In genomic region chr16:83113317-83113716, GRCh38 we compare ENCODE assay signal across 8 cellular contexts.
DNase-seq lines count a peak whose midpoint lies in the region; ATAC-seq and TF ChIP-seq lines count a peak whose summit lies in the region.

No MANE protein-coding gene starts in this region.

- H3K4me1 ChIP-seq in HUES6 (ENCODE audit: control insufficient read depth, insufficient read depth, low read length): peaks cover 15% of the 10 kb centered on the region
- no peaks in the 10 kb centered on the region for H3K4me1 ChIP-seq in left lung
- H3K4me1 ChIP-seq in ascending aorta: peaks cover 0 to 10% of the 10 kb centered on the region in 2 donors

- in situ Hi-C loops in T47D (cut with HindIII; ENCODE audit: low pct_unique_long_range_greater_than_20kb, low sequenced_read_pairs): no loop called here

- peak; percentile 68 for TF ChIP-seq CTCF in C4-2B (conservative IDR thresholded peaks at IDR 0.05)
- peak in 1 of 2 donors; percentile 21 for TF ChIP-seq CTCF in left lung (IDR thresholded peaks at IDR 0.05)
- peak in 1 of 3 experiments; percentile 28 for TF ChIP-seq CTCF in ascending aorta (IDR thresholded peaks at IDR 0.05)

- no peaks in the 10 kb centered on the region for H3K27me3 ChIP-seq in HUES6 (ENCODE audit: control insufficient read depth, insufficient read depth, low read length)
- peaks cover 0 to 19% of the 10 kb centered on the region in 2 donors for H3K27me3 ChIP-seq in left lung
- H3K27me3 ChIP-seq in ascending aorta: no peaks in the 10 kb centered on the region

- H3K27ac ChIP-seq in C4-2B: no peak overlapping the region
- H3K27ac ChIP-seq in HUES6 (ENCODE audit: low read depth, low read length): no peak overlapping the region
- H3K27ac ChIP-seq in left lung: no peak overlapping the region
- no peak overlapping the region for H3K27ac ChIP-seq in ascending aorta

- DNase-seq in T47D (ENCODE audit: low read depth in 1 of 2, low spot score in 1 of 2) (peak; percentile 28 to 55), left lung (no peak), ascending aorta (ENCODE audit: low spot score in 2 of 2) (no peak), NCI-H146 (lab: John Stamatoyannopoulos, UW) (no peak), DMS79 (lab: John Stamatoyannopoulos, UW) (no peak)

- H3K36me3 ChIP-seq in HUES6 (ENCODE audit: control insufficient read depth, insufficient read depth, low read length) (no peaks in the 10 kb centered on the region), left lung (no peaks in the 10 kb centered on the region), ascending aorta (peaks cover 0 to 3% of the 10 kb centered on the region in 2 donors)

- intact Hi-C loops in left lung (cut with DNase I): no loop called here
- intact Hi-C loops in ascending aorta (cut with DNase I): no loop called here

- H3K4me3 ChIP-seq in HUES6 (ENCODE audit: low read depth, low read length): peak overlapping the region; percentile 16; the same call in 1 of the 2 replicates
- H3K4me3 ChIP-seq in left lung: no peak overlapping the region
- H3K4me3 ChIP-seq in ascending aorta: no peak overlapping the region

- ATAC-seq in left lung (peak; percentile 68), GM19452 (IDR thresholded peaks at IDR 0.05; ENCODE audit: unreplicated experiment) (no peak)

- H3K9me3 ChIP-seq in HUES6 (ENCODE audit: control insufficient read depth, insufficient read depth, low read depth, low read length) (no peaks in the 10 kb centered on the region), left lung (no peaks in the 10 kb centered on the region), ascending aorta (no peaks in the 10 kb centered on the region)

- no peak overlapping the region for H3K9ac ChIP-seq in HUES6 (ENCODE audit: low read length)

Comparison
In these comparisons a context has a peak if more than half of its experiments do, and no peak if none do; other contexts are left out.
1. DNase-seq: peak in T47D (2 of 2); none in left lung (0 of 2), ascending aorta (0 of 2), NCI-H146 (single experiment) and DMS79 (single experiment).